20 cellular contexts compared by ENCODE assay signal in genomic region chr13:38202730-38203129, GRCh38.
DNase-seq lines count a peak whose midpoint lies in the region; ATAC-seq, FAIRE-seq and TF ChIP-seq lines count a peak whose summit lies in the region.
"Had no signal": no experiment of that assay in that cellular context is flagged by ENCODE, and none has a peak within 500 bp of the region (broad histone marks: within the 10 kb centered on the region; RNA-seq: fewer than 3 reads in every experiment).

No MANE protein-coding gene starts in this region.

- DNase-seq in stimulated activated naive CD8-positive, alpha-beta T cell treated with anti-CD3 and anti-CD28 coated beads, Interleukin-15, Interleukin-2, amounts not matched to agents 100 U/mL and 50 U/mL, for 24 hours = no peak
- DNase-seq in stimulated activated naive CD8-positive, alpha-beta T cell treated with anti-CD3 and anti-CD28 coated beads, Interleukin-15, amount 100 ng/mL, for 72 hours = no peak
- DNase-seq in RWPE2 (ENCODE audit: low spot score) (no peak), fibroblast of pulmonary artery (ENCODE audit: low read depth) (peak; percentile 13), urothelium cell line (ENCODE audit: low spot score) (peak; percentile 4), cerebellum (ENCODE audit: low spot score) (no peak), NCI-H1694 (lab: John Stamatoyannopoulos, UW) (no peak)
- DNase-seq: activated CD4-positive, alpha-beta memory T cell treated with anti-CD3 and anti-CD28 coated beads for 36 hours; activated effector memory CD4-positive, alpha-beta T cell treated with anti-CD3 and anti-CD28 coated beads, Interleukin-2, amount 50 U/mL, for 16 hours; aorta; dorsolateral prefrontal cortex; H7; KBM-7; NCI-H1436 treated with DMSO at 0.1 percent for 48 hours; right cardiac atrium; stimulated activated CD4-positive, alpha-beta T cell treated with anti-CD3 and anti-CD28 coated beads, Interleukin-4, amount 100 ng/mL, for 1 hour; upper lobe of left lung had no signal

- TF ChIP-seq CTCF in RWPE2 (IDR thresholded peaks at IDR 0.05; ENCODE audit: poor library complexity, severe bottlenecking) (no peak), fibroblast of pulmonary artery (IDR thresholded peaks at IDR 0.05; ENCODE audit: low read length, missing control alignments) (no peak)

- H3K9me3 Mint-ChIP-seq in stimulated activated naive CD8-positive, alpha-beta T cell treated with anti-CD3 and anti-CD28 coated beads, Interleukin-15, amount 100 ng/mL, for 72 hours = peaks cover 0 to 4% of the 10 kb centered on the region in 2 donors
- H3K9me3 Mint-ChIP-seq: activated CD4-positive, alpha-beta memory T cell treated with anti-CD3 and anti-CD28 coated beads for 36 hours had no signal

- FAIRE-seq in urothelium cell line (lab: Jason Lieb, UNC) = no peak

- no peaks in the 10 kb centered on the region for H3K27me3 ChIP-seq in RWPE2 (ENCODE audit: insufficient read depth, poor library complexity, severe bottlenecking)
- H3K27me3 ChIP-seq: dorsolateral prefrontal cortex, upper lobe of left lung had no signal

- H3K36me3 ChIP-seq in RWPE2 (ENCODE audit: low read depth) = no peaks in the 10 kb centered on the region
- H3K36me3 ChIP-seq: upper lobe of left lung had no signal

- no peaks in the 10 kb centered on the region for H3K4me1 ChIP-seq in RWPE2 (ENCODE audit: insufficient read depth, poor library complexity, severe bottlenecking)
- H3K4me1 ChIP-seq: upper lobe of left lung had no signal

- H3K4me1 Mint-ChIP-seq in stimulated activated naive CD8-positive, alpha-beta T cell treated with anti-CD3 and anti-CD28 coated beads, Interleukin-15, amount 100 ng/mL, for 72 hours = no peaks in the 10 kb centered on the region

- H3K27me3 Mint-ChIP-seq in stimulated activated naive CD8-positive, alpha-beta T cell treated with anti-CD3 and anti-CD28 coated beads, Interleukin-15, amount 100 ng/mL, for 72 hours = peaks cover 5% of the 10 kb centered on the region
- H3K27me3 Mint-ChIP-seq: activated CD4-positive, alpha-beta memory T cell treated with anti-CD3 and anti-CD28 coated beads for 36 hours had no signal

- no peak overlapping the region for H3K27ac Mint-ChIP-seq in stimulated activated naive CD8-positive, alpha-beta T cell treated with anti-CD3 and anti-CD28 coated beads, Interleukin-15, amount 100 ng/mL, for 72 hours
- H3K27ac Mint-ChIP-seq: activated CD4-positive, alpha-beta memory T cell treated with anti-CD3 and anti-CD28 coated beads for 36 hours had no signal

- H3K4me3 Mint-ChIP-seq in stimulated activated naive CD8-positive, alpha-beta T cell treated with anti-CD3 and anti-CD28 coated beads, Interleukin-15, amount 100 ng/mL, for 72 hours = no peak overlapping the region
- H3K4me3 Mint-ChIP-seq: activated CD4-positive, alpha-beta memory T cell treated with anti-CD3 and anti-CD28 coated beads for 36 hours had no signal

- H3K4me3 ChIP-seq in RWPE2 (ENCODE audit: severe bottlenecking) (no peak overlapping the region), fibroblast of pulmonary artery (replicated peaks; ENCODE audit: low read depth, low read length) (no peak overlapping the region)
- H3K4me3 ChIP-seq: dorsolateral prefrontal cortex, lung, SK-N-MC, upper lobe of left lung had no signal

- no peaks in the 10 kb centered on the region for H3K9me3 ChIP-seq in RWPE2 (ENCODE audit: severe bottlenecking)
- H3K9me3 ChIP-seq: upper lobe of left lung had no signal

- no peak overlapping the region for H3K27ac ChIP-seq in RWPE2 (ENCODE audit: poor library complexity, severe bottlenecking)
- H3K27ac ChIP-seq: dorsolateral prefrontal cortex, SK-N-MC, upper lobe of left lung had no signal

- peak; percentile 43 for ATAC-seq in stimulated activated naive CD8-positive, alpha-beta T cell treated with anti-CD3 and anti-CD28 coated beads, Interleukin-15, Interleukin-2, amounts not matched to agents 100 U/mL and 50 U/mL, for 24 hours
- no peak for ATAC-seq in stimulated activated naive CD8-positive, alpha-beta T cell treated with anti-CD3 and anti-CD28 coated beads, Interleukin-15, amount 100 ng/mL, for 72 hours
- ATAC-seq in RWPE2 (ENCODE audit: low read depth) (peak; percentile 85), GM18861 (IDR thresholded peaks at IDR 0.05; ENCODE audit: unreplicated experiment) (no peak)
- ATAC-seq: right cardiac atrium had no signal

Comparison
In these comparisons a context has a peak if more than half of its experiments do, and no peak if none do; other contexts are left out.
1. ATAC-seq: peak in stimulated activated naive CD8-positive, alpha-beta T cell treated with anti-CD3 and anti-CD28 coated beads, Interleukin-15, Interleukin-2, amounts not matched to agents 100 U/mL and 50 U/mL, for 24 hours (single experiment) and RWPE2 (single experiment); none in stimulated activated naive CD8-positive, alpha-beta T cell treated with anti-CD3 and anti-CD28 coated beads, Interleukin-15, amount 100 ng/mL, for 72 hours (single experiment) and GM18861 (single experiment).
2. DNase-seq: peak in fibroblast of pulmonary artery (single experiment) and urothelium cell line (single experiment); none in stimulated activated naive CD8-positive, alpha-beta T cell treated with anti-CD3 and anti-CD28 coated beads, Interleukin-15, Interleukin-2, amounts not matched to agents 100 U/mL and 50 U/mL, for 24 hours (single experiment), stimulated activated naive CD8-positive, alpha-beta T cell treated with anti-CD3 and anti-CD28 coated beads, Interleukin-15, amount 100 ng/mL, for 72 hours (0 of 2), RWPE2 (single experiment), cerebellum (single experiment) and NCI-H1694 (single experiment).